Comparison of ENCODE assay signal across 14 cellular contexts in the genomic region with DNA sequence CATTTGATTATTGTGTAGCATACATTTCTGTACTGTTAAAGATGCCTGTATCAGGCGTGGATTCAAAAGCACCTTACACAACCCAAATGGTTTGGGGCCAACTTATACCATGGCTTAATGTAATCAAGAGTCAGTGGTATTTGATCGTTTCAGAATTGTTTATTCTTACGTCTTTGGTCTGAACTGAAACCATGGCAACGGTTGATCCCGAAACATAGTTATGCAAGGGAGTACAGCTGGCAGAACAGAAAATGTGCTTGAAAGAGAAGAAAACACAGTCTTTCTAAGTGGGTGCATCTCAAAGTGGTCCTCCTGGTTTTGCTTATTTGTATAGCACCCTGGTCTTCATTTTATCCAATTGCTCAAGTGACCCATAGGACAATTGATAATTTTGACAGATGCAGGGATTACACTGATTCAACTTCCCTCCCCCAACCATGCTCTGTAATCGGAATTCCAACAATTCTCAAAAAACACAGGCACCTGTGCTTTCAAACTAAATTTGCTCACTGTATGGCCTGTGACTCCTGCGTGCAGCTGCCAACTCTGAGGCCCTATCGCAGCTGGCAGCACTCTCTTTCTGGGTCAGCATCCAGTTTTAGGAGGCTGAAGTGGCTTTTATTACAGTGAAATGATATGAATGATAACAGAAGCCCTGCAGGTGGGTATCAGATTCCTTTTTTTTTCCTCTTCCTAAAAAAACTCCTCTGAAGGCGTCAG.
DNase-seq lines count a peak whose midpoint lies in the region; ATAC-seq and TF ChIP-seq lines count a peak whose summit lies in the region.
"Had no signal": no experiment of that assay in that cellular context is flagged by ENCODE, and none has a peak within 500 bp of the region (broad histone marks: within the 10 kb centered on the region; RNA-seq: fewer than 3 reads in every experiment).

No MANE protein-coding gene starts in this region.

- H3K4me3 ChIP-seq in choroid plexus epithelial cell (ENCODE audit: low read depth, low read length) (no peak overlapping the region), testis (no peak overlapping the region)

- no peaks in the 10 kb centered on the region for H3K36me3 ChIP-seq in testis (ENCODE audit: low read depth, missing control alignments)

- H3K36me3 Mint-ChIP-seq in mesothelial cell of epicardium, result peaks cover 12% of the 10 kb centered on the region
- H3K36me3 Mint-ChIP-seq in stimulated activated memory B cell treated with anti-CD40 and anti-IgM and Interleukin-4, amounts not matched to agents 10 μg/mL and 1 μg/mL and 100 μg/mL, for 72 hours, result no peaks in the 10 kb centered on the region
- H3K36me3 Mint-ChIP-seq: natural killer cell had no signal

- no peak overlapping the region for H3K4me3 Mint-ChIP-seq in mesothelial cell of epicardium
- H3K4me3 Mint-ChIP-seq in stimulated activated memory B cell treated with anti-CD40 and anti-IgM and Interleukin-4, amounts not matched to agents 10 μg/mL and 1 μg/mL and 100 μg/mL, for 72 hours, result no peak overlapping the region
- H3K4me3 Mint-ChIP-seq: CD4-positive, alpha-beta T cell; natural killer cell; T-cell had no signal

- H3K4me1 Mint-ChIP-seq in mesothelial cell of epicardium, result peaks cover 31% of the 10 kb centered on the region
- no peaks in the 10 kb centered on the region for H3K4me1 Mint-ChIP-seq in stimulated activated memory B cell treated with anti-CD40 and anti-IgM and Interleukin-4, amounts not matched to agents 10 μg/mL and 1 μg/mL and 100 μg/mL, for 72 hours
- H3K4me1 Mint-ChIP-seq: natural killer cell had no signal

- no peak for ATAC-seq in activated CD4-positive, CD25-positive, alpha-beta regulatory T cell treated with anti-CD3 and anti-CD28 coated beads, Interleukin-2, amount 50 U/mL, for 24 hours
- ATAC-seq in HG03520 (IDR thresholded peaks at IDR 0.05; ENCODE audit: unreplicated experiment), result no peak
- no peak for ATAC-seq in stimulated activated memory B cell treated with anti-CD40 and anti-IgM and Interleukin-4, amounts not matched to agents 10 μg/mL and 1 μg/mL and 100 μg/mL, for 72 hours
- ATAC-seq: natural killer cell, T-cell had no signal

- peak; percentile 12 for DNase-seq in DMS53 treated with DMSO at 0.1 percent for 48 hours (lab: John Stamatoyannopoulos, UW; ENCODE audit: unreplicated experiment)
- DNase-seq in NCI-H2107 (lab: John Stamatoyannopoulos, UW), result peak; percentile 58
- peak; percentile 71 for DNase-seq in choroid plexus epithelial cell (ENCODE audit: low read depth)
- no peak for DNase-seq in mesothelial cell of epicardium (ENCODE audit: low spot score in 2 of 2, unreplicated experiment in 2 of 2)
- DNase-seq in testis, result no peak
- DNase-seq: activated CD4-positive, alpha-beta T cell treated with anti-CD3 and anti-CD28 coated beads for 4 hours; CD4-positive, alpha-beta T cell; natural killer cell; substantia nigra; T-cell had no signal

- peak overlapping the region; percentile 88 for H3K27ac Mint-ChIP-seq in mesothelial cell of epicardium
- H3K27ac Mint-ChIP-seq in stimulated activated memory B cell treated with anti-CD40 and anti-IgM and Interleukin-4, amounts not matched to agents 10 μg/mL and 1 μg/mL and 100 μg/mL, for 72 hours, result no peak overlapping the region
- H3K27ac Mint-ChIP-seq: CD4-positive, alpha-beta T cell; natural killer cell; T-cell had no signal

- WGBS in testis, 2 donors, result 64 to 67% methylated on average over 9 of the region's 9 CpGs

- TF ChIP-seq CTCF in choroid plexus epithelial cell (conservative IDR thresholded peaks at IDR 0.05; ENCODE audit: low read depth, low read length) (no peak), mesothelial cell of epicardium (IDR thresholded peaks at IDR 0.05; ENCODE audit: unreplicated experiment) (no peak), testis (IDR thresholded peaks at IDR 0.05) (no peak)

- no peaks in the 10 kb centered on the region for H3K9me3 ChIP-seq in testis

- no peak overlapping the region for H3K27ac ChIP-seq in testis
- H3K27ac ChIP-seq: HL-60 had no signal

- H3K27me3 ChIP-seq in testis, result no peaks in the 10 kb centered on the region

- no peak for TF ChIP-seq POLR2A in testis (IDR thresholded peaks at IDR 0.05)

- intact Hi-C loops in testis (cut with DNase I; ENCODE audit: low total_unique reads), result no loop called here

- no peaks in the 10 kb centered on the region for H3K4me1 ChIP-seq in testis

- no peaks in the 10 kb centered on the region for H3K27me3 Mint-ChIP-seq in mesothelial cell of epicardium (ENCODE audit: low read depth)
- H3K27me3 Mint-ChIP-seq in stimulated activated memory B cell treated with anti-CD40 and anti-IgM and Interleukin-4, amounts not matched to agents 10 μg/mL and 1 μg/mL and 100 μg/mL, for 72 hours, result no peaks in the 10 kb centered on the region
- H3K27me3 Mint-ChIP-seq: CD4-positive, alpha-beta T cell; T-cell had no signal

- H3K9me3 Mint-ChIP-seq in mesothelial cell of epicardium, result peaks cover 15% of the 10 kb centered on the region
- peaks cover 3% of the 10 kb centered on the region for H3K9me3 Mint-ChIP-seq in stimulated activated memory B cell treated with anti-CD40 and anti-IgM and Interleukin-4, amounts not matched to agents 10 μg/mL and 1 μg/mL and 100 μg/mL, for 72 hours
- H3K9me3 Mint-ChIP-seq: CD4-positive, alpha-beta T cell had no signal

Comparison
In these comparisons a context has a peak if more than half of its experiments do, and no peak if none do; other contexts are left out.
1. DNase-seq: peak in DMS53 treated with DMSO at 0.1 percent for 48 hours (single experiment), NCI-H2107 (single experiment) and choroid plexus epithelial cell (single experiment); none in mesothelial cell of epicardium (0 of 2) and testis (single experiment).